ENCODE assay signal across 17 cellular contexts in genomic region chr3:308597-309321, GRCh38.
A peak's percentile ranks its signal among the peaks of the same experiment; 100 is the strongest.
DNase-seq lines count a peak whose midpoint lies in the region; ATAC-seq and TF ChIP-seq lines count a peak whose summit lies in the region.
"Had no signal": no experiment of that assay in that cellular context is flagged by ENCODE, and none has a peak within 500 bp of the region (broad histone marks: within the 10 kb centered on the region; RNA-seq: fewer than 3 reads in every experiment).

No MANE protein-coding gene starts in this region.

- H3K9me3 Mint-ChIP-seq in osteocyte (ENCODE audit: unreplicated experiment): peaks cover under 1% of the 10 kb centered on the region
- peaks cover 3% of the 10 kb centered on the region for H3K9me3 Mint-ChIP-seq in CD4-positive, alpha-beta T cell
- H3K9me3 Mint-ChIP-seq: activated naive CD8-positive, alpha-beta T cell treated with anti-CD3 and anti-CD28 coated beads, Interleukin-2, amount 10 ng/mL, durations not matched to agents 7 days and 5 days had no signal

- CTCF ChIA-PET in CD4-positive, alpha-beta T cell (lab: Charles Lee): no interaction called here

- H3K27me3 ChIP-seq in CD4-positive, alpha-beta T cell (ENCODE audit: control insufficient read depth, insufficient read depth, low read length): no peaks in the 10 kb centered on the region
- H3K27me3 ChIP-seq: cardiac muscle cell, pancreas, suprapubic skin had no signal

- intact Hi-C loops in CD4-positive, alpha-beta T cell (cut with DNase I, micrococcal nuclease): no loop called here

- H3K27me3 Mint-ChIP-seq in osteocyte (ENCODE audit: unreplicated experiment): no peaks in the 10 kb centered on the region
- peaks cover 5% of the 10 kb centered on the region for H3K27me3 Mint-ChIP-seq in CD4-positive, alpha-beta T cell

- no peak for TF ChIP-seq CTCF in osteocyte (IDR thresholded peaks at IDR 0.05)
- no peak for TF ChIP-seq CTCF in CD4-positive, alpha-beta T cell (IDR thresholded peaks at IDR 0.05)

- no peaks in the 10 kb centered on the region for H3K4me1 Mint-ChIP-seq in osteocyte (ENCODE audit: unreplicated experiment)
- no peaks in the 10 kb centered on the region for H3K4me1 Mint-ChIP-seq in CD4-positive, alpha-beta T cell (ENCODE audit: low read depth)
- H3K4me1 Mint-ChIP-seq: activated naive CD8-positive, alpha-beta T cell treated with anti-CD3 and anti-CD28 coated beads, Interleukin-2, amount 10 ng/mL, durations not matched to agents 7 days and 5 days had no signal

- H3K4me3 Mint-ChIP-seq in osteocyte (ENCODE audit: unreplicated experiment): no peak overlapping the region
- H3K4me3 Mint-ChIP-seq in CD4-positive, alpha-beta T cell: no peak overlapping the region
- H3K4me3 Mint-ChIP-seq: activated naive CD8-positive, alpha-beta T cell treated with anti-CD3 and anti-CD28 coated beads, Interleukin-2, amount 10 ng/mL, durations not matched to agents 7 days and 5 days had no signal

- H3K9me3 ChIP-seq in CD4-positive, alpha-beta T cell (ENCODE audit: control insufficient read depth, low read length): no peaks in the 10 kb centered on the region
- H3K9me3 ChIP-seq: esophagus squamous epithelium, pancreas, suprapubic skin had no signal

- H3K27ac Mint-ChIP-seq in osteocyte (ENCODE audit: unreplicated experiment): no peak overlapping the region
- no peak overlapping the region for H3K27ac Mint-ChIP-seq in CD4-positive, alpha-beta T cell
- H3K27ac Mint-ChIP-seq: activated naive CD8-positive, alpha-beta T cell treated with anti-CD3 and anti-CD28 coated beads, Interleukin-2, amount 10 ng/mL, durations not matched to agents 7 days and 5 days had no signal

- H3K27ac ChIP-seq in CD4-positive, alpha-beta T cell (ENCODE audit: low read depth, low read length): no peak overlapping the region
- H3K27ac ChIP-seq: cardiac muscle cell, esophagus squamous epithelium, pancreas, suprapubic skin had no signal

- ATAC-seq in GM19043 (IDR thresholded peaks at IDR 0.05; ENCODE audit: low read depth, unreplicated experiment) (peak; percentile 64), HG02981 (IDR thresholded peaks at IDR 0.05; ENCODE audit: unreplicated experiment) (peak; percentile 71), HG02642 (IDR thresholded peaks at IDR 0.05; ENCODE audit: poor library complexity, unreplicated experiment) (no peak)
- no peak for ATAC-seq in CD4-positive, alpha-beta T cell (ENCODE audit: poor library complexity)
- ATAC-seq: pancreas had no signal

- H3K36me3 Mint-ChIP-seq in osteocyte (ENCODE audit: unreplicated experiment): no peaks in the 10 kb centered on the region
- no peaks in the 10 kb centered on the region for H3K36me3 Mint-ChIP-seq in CD4-positive, alpha-beta T cell (ENCODE audit: low read depth)
- H3K36me3 Mint-ChIP-seq: activated naive CD8-positive, alpha-beta T cell treated with anti-CD3 and anti-CD28 coated beads, Interleukin-2, amount 10 ng/mL, durations not matched to agents 7 days and 5 days had no signal

- DNase-seq in cerebellar cortex (ENCODE audit: low spot score): peak; percentile 32
- DNase-seq in osteocyte (ENCODE audit: extremely low spot score, unreplicated experiment): peak; percentile 84
- DNase-seq in CD1c-positive myeloid dendritic cell (ENCODE audit: extremely low spot score): no peak
- DNase-seq in CD4-positive, alpha-beta T cell: no peak
- DNase-seq: activated naive CD8-positive, alpha-beta T cell treated with anti-CD3 and anti-CD28 coated beads, Interleukin-2, amount 10 ng/mL, durations not matched to agents 7 days and 5 days; esophagus squamous epithelium; KG1; NCI-H1048; NCI-H2029; NCI-H446 treated with DMSO at 0.1 percent for 48 hours; stimulated activated CD4-positive, alpha-beta T cell treated with anti-CD3 and anti-CD28 coated beads, Interleukin-4, amount 100 ng/mL, for 24 hours had no signal

- POLR2A ChIA-PET in CD4-positive, alpha-beta T cell (lab: Charles Lee): no interaction called here

Comparison
In these comparisons a context has a peak if more than half of its experiments do, and no peak if none do; other contexts are left out.
1. ATAC-seq: peak in GM19043 (single experiment) and HG02981 (single experiment); none in HG02642 (single experiment) and CD4-positive, alpha-beta T cell (single experiment).
2. DNase-seq: peak in cerebellar cortex (single experiment) and osteocyte (single experiment); none in CD1c-positive myeloid dendritic cell (single experiment) and CD4-positive, alpha-beta T cell (0 of 10).